1 cellular context compared by ENCODE assay signal in genomic region chr20:44709380-44709779, GRCh38.
TF ChIP-seq lines count a peak whose summit lies in the region.

No MANE protein-coding gene starts in this region.

TF ChIP-seq in GM23338, 12 proteins besides CTCF, POLR2A, EP300 and RAD21:
- TF ChIP-seq ZNF462 (CRISPR knock-in tag; IDR thresholded peaks at IDR 0.05) (no peak), REST (IDR thresholded peaks at IDR 0.05; ENCODE audit: unreplicated experiment) (no peak), ZNF331 (CRISPR knock-in tag; IDR thresholded peaks at IDR 0.05; ENCODE audit: low read depth) (no peak), NANOG (IDR thresholded peaks at IDR 0.05; ENCODE audit: borderline replicate concordance) (no peak), POLR2AphosphoS5 (IDR thresholded peaks at IDR 0.05; ENCODE audit: low read depth) (no peak), ZNF114 (CRISPR knock-in tag; IDR thresholded peaks at IDR 0.05) (no peak), STAT1 (IDR thresholded peaks at IDR 0.05; ENCODE audit: unreplicated experiment) (no peak), ETS1 (IDR thresholded peaks at IDR 0.05) (no peak), EZH2phosphoT487 (IDR thresholded peaks at IDR 0.05; ENCODE audit: unreplicated experiment) (no peak), CREB1 (CRISPR knock-in tag; IDR thresholded peaks at IDR 0.05; ENCODE audit: low read depth) (no peak), JUNB (IDR thresholded peaks at IDR 0.05; ENCODE audit: unreplicated experiment) (no peak)
